ENCODE assay signal across 22 cellular contexts in genomic region chr21:43591468-43592050, GRCh38.
DNase-seq lines count a peak whose midpoint lies in the region; TF ChIP-seq lines count a peak whose summit lies in the region.
"Had no signal": no experiment of that assay in that cellular context is flagged by ENCODE, and none has a peak within 500 bp of the region (broad histone marks: within the 10 kb centered on the region; RNA-seq: fewer than 3 reads in every experiment).

No MANE protein-coding gene starts in this region.

- H2BK15ac ChIP-seq in mesenchymal stem cell (ENCODE audit: low read depth, poor library complexity, severe bottlenecking): no peak overlapping the region

- H3K36me3 Mint-ChIP-seq in chondrocyte (ENCODE audit: low read depth): peaks cover 9% of the 10 kb centered on the region
- H3K36me3 Mint-ChIP-seq in immature natural killer cell: peaks cover 0 to 4% (median 0%) of the 10 kb centered on the region in 3 donors
- H3K36me3 Mint-ChIP-seq: CD8-positive, alpha-beta T cell; IgD-negative memory B cell had no signal

- TF ChIP-seq POLR2A in testis (IDR thresholded peaks at IDR 0.05): no peak

- no peak overlapping the region for H4K8ac ChIP-seq in mesenchymal stem cell (ENCODE audit: low read length)

- H2AFZ ChIP-seq in mesenchymal stem cell (ENCODE audit: low read depth, low read length): no peak overlapping the region

- H3K27me3 Mint-ChIP-seq in chondrocyte (ENCODE audit: low read depth): no peaks in the 10 kb centered on the region
- peaks cover 0 to 3% (median 3%) of the 10 kb centered on the region in 3 donors for H3K27me3 Mint-ChIP-seq in immature natural killer cell (ENCODE audit: low read depth in 3 of 3)

- no peak overlapping the region for H2BK5ac ChIP-seq in mesenchymal stem cell (ENCODE audit: low read depth, low read length, poor library complexity, severe bottlenecking)

- H3K27ac Mint-ChIP-seq in chondrocyte (ENCODE audit: unreplicated experiment) (peak overlapping the region; percentile 53), immature natural killer cell (no peak overlapping the region)
- H3K27ac Mint-ChIP-seq: activated naive CD4-positive, alpha-beta T cell treated with anti-CD3 and anti-CD28 coated beads for 36 hours; CD8-positive, alpha-beta T cell; IgD-negative memory B cell; memory B cell; nephron had no signal

- no peak overlapping the region for H3K4me3 ChIP-seq in mesenchymal stem cell (ENCODE audit: insufficient read depth in 1 of 2, low read depth in 1 of 2, low read length in 2 of 2)
- H3K4me3 ChIP-seq in testis: no peak overlapping the region
- H3K4me3 ChIP-seq: heart right ventricle, uterus had no signal

- no peak overlapping the region for H3K4ac ChIP-seq in mesenchymal stem cell (ENCODE audit: low read depth in 1 of 2, low read length in 2 of 2)

- H4K91ac ChIP-seq in mesenchymal stem cell (ENCODE audit: low read length): no peak overlapping the region

- H2BK120ac ChIP-seq in mesenchymal stem cell (ENCODE audit: low read depth, low read length): no peak overlapping the region

- H3K27ac ChIP-seq in mesenchymal stem cell (ENCODE audit: low read length, poor library complexity, severe bottlenecking) (no peak overlapping the region), testis (no peak overlapping the region)
- H3K27ac ChIP-seq: heart right ventricle, uterus had no signal

- H3K27me3 ChIP-seq in mesenchymal stem cell (ENCODE audit: control insufficient read depth in 1 of 2, insufficient read depth in 1 of 2, low read length in 2 of 2) (peaks cover 0 to 16% of the 10 kb centered on the region in 2 experiments), testis (no peaks in the 10 kb centered on the region)
- H3K27me3 ChIP-seq: heart right ventricle, uterus had no signal

- no peak overlapping the region for H3K4me2 ChIP-seq in mesenchymal stem cell (ENCODE audit: low read length, poor library complexity, severe bottlenecking)

- H3K18ac ChIP-seq in mesenchymal stem cell (ENCODE audit: low read depth in 1 of 2, low read length in 2 of 2): no peak overlapping the region

- no peak overlapping the region for H3K9ac ChIP-seq in mesenchymal stem cell (ENCODE audit: low read length)

- no peaks in the 10 kb centered on the region for H3K36me3 ChIP-seq in mesenchymal stem cell (ENCODE audit: control insufficient read depth in 1 of 2, insufficient read depth in 2 of 2, low read depth in 1 of 2, low read length in 2 of 2)
- H3K36me3 ChIP-seq in testis (ENCODE audit: low read depth, missing control alignments): no peaks in the 10 kb centered on the region
- H3K36me3 ChIP-seq: heart right ventricle, uterus had no signal

- no peak overlapping the region for H2AK5ac ChIP-seq in mesenchymal stem cell (ENCODE audit: low read length, severe bottlenecking)

- H3K9me3 Mint-ChIP-seq in chondrocyte (ENCODE audit: low read depth): no peaks in the 10 kb centered on the region
- H3K9me3 Mint-ChIP-seq in immature natural killer cell: no peaks in the 10 kb centered on the region
- H3K9me3 Mint-ChIP-seq: activated naive CD4-positive, alpha-beta T cell treated with anti-CD3 and anti-CD28 coated beads for 36 hours; CD8-positive, alpha-beta T cell; IgD-negative memory B cell; memory B cell had no signal

- H3K79me1 ChIP-seq in mesenchymal stem cell (replicated peaks; ENCODE audit: low read length, poor library complexity, severe bottlenecking): no peaks in the 10 kb centered on the region

- no peaks in the 10 kb centered on the region for H3K9me3 ChIP-seq in mesenchymal stem cell (ENCODE audit: control insufficient read depth, low read length)
- H3K9me3 ChIP-seq in testis: no peaks in the 10 kb centered on the region
- H3K9me3 ChIP-seq: heart right ventricle, uterus had no signal

- peak; percentile 65 for DNase-seq in CD1c-positive myeloid dendritic cell (ENCODE audit: extremely low spot score)
- no peak for DNase-seq in chondrocyte (ENCODE audit: low spot score)
- DNase-seq in mesenchymal stem cell: peak; percentile 72
- DNase-seq in immature natural killer cell: no peak
- no peak for DNase-seq in stimulated activated CD8-positive, alpha-beta memory T cell treated with anti-CD3 and anti-CD28 coated beads, Interleukin-4, amount 100 ng/mL, for 48 hours
- no peak for DNase-seq in testis
- DNase-seq in occipital lobe (lab: John Stamatoyannopoulos, UW): no peak
- DNase-seq: activated CD4-positive, alpha-beta T cell treated with anti-CD3 and anti-CD28 coated beads for 48 hours; activated CD8-positive, alpha-beta memory T cell treated with anti-CD3 and anti-CD28 coated beads, Interleukin-2, amount 50 U/mL, for 48 hours; activated naive CD4-positive, alpha-beta T cell treated with anti-CD3 and anti-CD28 coated beads for 36 hours; CD8-positive, alpha-beta T cell; erythroblast; heart right ventricle; islet precursor cell; MV-4-11; NCI-H2029; NCI-H446 treated with DMSO at 0.1 percent for 48 hours; uterus had no signal

- H3K4me3 Mint-ChIP-seq in chondrocyte (ENCODE audit: unreplicated experiment) (no peak overlapping the region), immature natural killer cell (no peak overlapping the region)
- H3K4me3 Mint-ChIP-seq: activated naive CD4-positive, alpha-beta T cell treated with anti-CD3 and anti-CD28 coated beads for 36 hours; CD8-positive, alpha-beta T cell; IgD-negative memory B cell; memory B cell; nephron had no signal

- TF ChIP-seq CTCF in chondrocyte (IDR thresholded peaks at IDR 0.05): no peak
- TF ChIP-seq CTCF in testis (IDR thresholded peaks at IDR 0.05): no peak

- no peak overlapping the region for H3K23ac ChIP-seq in mesenchymal stem cell (ENCODE audit: low read length in 2 of 2)

- 4% methylated on average over 2 of the region's 3 CpGs for WGBS in mesenchymal stem cell
- WGBS in testis, 2 donors: 82 to 88% methylated on average over 3 of the region's 3 CpGs

- peaks cover 73% of the 10 kb centered on the region for H3K4me1 Mint-ChIP-seq in chondrocyte (ENCODE audit: low read depth)
- H3K4me1 Mint-ChIP-seq in immature natural killer cell: no peaks in the 10 kb centered on the region
- H3K4me1 Mint-ChIP-seq: IgD-negative memory B cell, memory B cell had no signal

- H3K14ac ChIP-seq in mesenchymal stem cell (ENCODE audit: low read length in 2 of 2): no peak overlapping the region

- intact Hi-C loops in testis (cut with DNase I; ENCODE audit: low total_unique reads): no loop called here

- H3K4me1 ChIP-seq in mesenchymal stem cell (ENCODE audit: control insufficient read depth, insufficient read depth, low read depth, low read length) (peaks cover 6% of the 10 kb centered on the region), testis (peaks cover 5% of the 10 kb centered on the region)
- H3K4me1 ChIP-seq: uterus had no signal

- H2BK12ac ChIP-seq in mesenchymal stem cell (ENCODE audit: low read length in 2 of 2): no peak overlapping the region

TF ChIP-seq in PFSK-1, 5 proteins besides CTCF, POLR2A, EP300 and RAD21:
- TF ChIP-seq POLR2AphosphoS5 (IDR thresholded peaks at IDR 0.05; ENCODE audit: low read depth, low read length) (no peak), FOXP2 (optimal IDR thresholded peaks at IDR 0.05; ENCODE audit: borderline replicate concordance, extremely low read depth, extremely low read length, insufficient read depth) (peak; percentile 63), TAF1 (IDR thresholded peaks at IDR 0.05; ENCODE audit: borderline replicate concordance, insufficient read depth, low read length) (no peak), SIN3A (IDR thresholded peaks at IDR 0.05; ENCODE audit: borderline replicate concordance, insufficient read depth, low read length) (no peak; the same call in 1 of the 2 replicates)
- TF ChIP-seq, protein P1, sequence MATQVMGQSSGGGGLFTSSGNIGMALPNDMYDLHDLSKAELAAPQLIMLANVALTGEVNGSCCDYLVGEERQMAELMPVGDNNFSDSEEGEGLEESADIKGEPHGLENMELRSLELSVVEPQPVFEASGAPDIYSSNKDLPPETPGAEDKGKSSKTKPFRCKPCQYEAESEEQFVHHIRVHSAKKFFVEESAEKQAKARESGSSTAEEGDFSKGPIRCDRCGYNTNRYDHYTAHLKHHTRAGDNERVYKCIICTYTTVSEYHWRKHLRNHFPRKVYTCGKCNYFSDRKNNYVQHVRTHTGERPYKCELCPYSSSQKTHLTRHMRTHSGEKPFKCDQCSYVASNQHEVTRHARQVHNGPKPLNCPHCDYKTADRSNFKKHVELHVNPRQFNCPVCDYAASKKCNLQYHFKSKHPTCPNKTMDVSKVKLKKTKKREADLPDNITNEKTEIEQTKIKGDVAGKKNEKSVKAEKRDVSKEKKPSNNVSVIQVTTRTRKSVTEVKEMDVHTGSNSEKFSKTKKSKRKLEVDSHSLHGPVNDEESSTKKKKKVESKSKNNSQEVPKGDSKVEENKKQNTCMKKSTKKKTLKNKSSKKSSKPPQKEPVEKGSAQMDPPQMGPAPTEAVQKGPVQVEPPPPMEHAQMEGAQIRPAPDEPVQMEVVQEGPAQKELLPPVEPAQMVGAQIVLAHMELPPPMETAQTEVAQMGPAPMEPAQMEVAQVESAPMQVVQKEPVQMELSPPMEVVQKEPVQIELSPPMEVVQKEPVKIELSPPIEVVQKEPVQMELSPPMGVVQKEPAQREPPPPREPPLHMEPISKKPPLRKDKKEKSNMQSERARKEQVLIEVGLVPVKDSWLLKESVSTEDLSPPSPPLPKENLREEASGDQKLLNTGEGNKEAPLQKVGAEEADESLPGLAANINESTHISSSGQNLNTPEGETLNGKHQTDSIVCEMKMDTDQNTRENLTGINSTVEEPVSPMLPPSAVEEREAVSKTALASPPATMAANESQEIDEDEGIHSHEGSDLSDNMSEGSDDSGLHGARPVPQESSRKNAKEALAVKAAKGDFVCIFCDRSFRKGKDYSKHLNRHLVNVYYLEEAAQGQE (IDR thresholded peaks at IDR 0.05; ENCODE audit: insufficient read depth in 1 of 2, low read depth in 2 of 2, low read length in 2 of 2): no peak; a peak in 1 of 4 replicates

Comparison
In these comparisons a context has a peak if more than half of its experiments do, and no peak if none do; other contexts are left out.
1. DNase-seq: peak in CD1c-positive myeloid dendritic cell (single experiment) and mesenchymal stem cell (single experiment); none in chondrocyte (single experiment), immature natural killer cell (0 of 3), stimulated activated CD8-positive, alpha-beta memory T cell treated with anti-CD3 and anti-CD28 coated beads, Interleukin-4, amount 100 ng/mL, for 48 hours (single experiment), testis (single experiment) and occipital lobe (single experiment).